In genomic region chr14:87994974-87995373, GRCh38 we compare ENCODE assay signal across 8 cellular contexts. TPM values are rescaled to one million over a fixed set of nuclear protein-coding genes. Genes with fewer than 3 reads are reported as not detected.
DNase-seq lines count a peak whose midpoint lies in the region; ATAC-seq lines count a peak whose summit lies in the region.

No MANE protein-coding gene starts in this region.

- ATAC-seq in HG02938 (IDR thresholded peaks at IDR 0.05; ENCODE audit: unreplicated experiment), result peak; percentile 52
- ATAC-seq in activated T-helper 17 cell treated with anti-CD3 and anti-CD28 coated beads, Interleukin-2, amount 50 U/mL, for 72 hours (replicated peaks), result peak; percentile 68
- peak in 1 of 2 donors; percentile 15 for ATAC-seq in stimulated activated naive B cell treated with anti-CD40 and anti-IgM and Interleukin-4, amounts not matched to agents 10 μg/mL and 1 μg/mL and 100 μg/mL, for 72 hours (replicated peaks)
- no peak for ATAC-seq in esophagus mucosa

- H3K4me1 Mint-ChIP-seq in activated CD4-positive, alpha-beta T cell treated with anti-CD3 and anti-CD28 coated beads, Interleukin-2, amount 10 ng/mL, durations not matched to agents 7 days and 5 days, result peaks cover 70% of the 10 kb centered on the region
- peaks cover 41% of the 10 kb centered on the region for H3K4me1 Mint-ChIP-seq in activated T-helper 17 cell treated with anti-CD3 and anti-CD28 coated beads, Interleukin-2, amount 50 U/mL, for 72 hours
- peaks cover 37 to 51% of the 10 kb centered on the region in 2 donors for H3K4me1 Mint-ChIP-seq in stimulated activated naive B cell treated with anti-CD40 and anti-IgM and Interleukin-4, amounts not matched to agents 10 μg/mL and 1 μg/mL and 100 μg/mL, for 72 hours

- H3K4me3 Mint-ChIP-seq in activated CD4-positive, alpha-beta T cell treated with anti-CD3 and anti-CD28 coated beads, Interleukin-2, amount 10 ng/mL, durations not matched to agents 7 days and 5 days, result no peak overlapping the region
- H3K4me3 Mint-ChIP-seq in activated T-helper 17 cell treated with anti-CD3 and anti-CD28 coated beads, Interleukin-2, amount 50 U/mL, for 72 hours, result peak overlapping the region; percentile 97
- peak overlapping the region in 1 of 2 donors; percentile 13 for H3K4me3 Mint-ChIP-seq in stimulated activated naive B cell treated with anti-CD40 and anti-IgM and Interleukin-4, amounts not matched to agents 10 μg/mL and 1 μg/mL and 100 μg/mL, for 72 hours

- CTCF ChIA-PET in activated CD4-positive, alpha-beta T cell treated with anti-CD3 and anti-CD28 coated beads, Interleukin-2, amount 10 ng/mL, durations not matched to agents 7 days and 5 days (lab: Charles Lee), result interaction anchor here (0.7 to 2.1 kb wide), 5 partner anchors 11 to 39 kb away, joined by 3 to 15 read pairs (median 3); partner anchors contain the start of gene GPR65

- POLR2A ChIA-PET in activated CD4-positive, alpha-beta T cell treated with anti-CD3 and anti-CD28 coated beads, Interleukin-2, amount 10 ng/mL, durations not matched to agents 7 days and 5 days (lab: Charles Lee), result no interaction called here

- peak overlapping the region; percentile 98 for H3K27ac Mint-ChIP-seq in activated CD4-positive, alpha-beta T cell treated with anti-CD3 and anti-CD28 coated beads, Interleukin-2, amount 10 ng/mL, durations not matched to agents 7 days and 5 days
- H3K27ac Mint-ChIP-seq in activated T-helper 17 cell treated with anti-CD3 and anti-CD28 coated beads, Interleukin-2, amount 50 U/mL, for 72 hours, result peak overlapping the region; percentile 97
- peak overlapping the region; percentile 98 for H3K27ac Mint-ChIP-seq in stimulated activated naive B cell treated with anti-CD40 and anti-IgM and Interleukin-4, amounts not matched to agents 10 μg/mL and 1 μg/mL and 100 μg/mL, for 72 hours

- peaks cover 6% of the 10 kb centered on the region for H3K36me3 Mint-ChIP-seq in activated CD4-positive, alpha-beta T cell treated with anti-CD3 and anti-CD28 coated beads, Interleukin-2, amount 10 ng/mL, durations not matched to agents 7 days and 5 days (ENCODE audit: low read depth)
- peaks cover 10% of the 10 kb centered on the region for H3K36me3 Mint-ChIP-seq in activated T-helper 17 cell treated with anti-CD3 and anti-CD28 coated beads, Interleukin-2, amount 50 U/mL, for 72 hours (ENCODE audit: low read depth)
- H3K36me3 Mint-ChIP-seq in stimulated activated naive B cell treated with anti-CD40 and anti-IgM and Interleukin-4, amounts not matched to agents 10 μg/mL and 1 μg/mL and 100 μg/mL, for 72 hours, result no peaks in the 10 kb centered on the region

- peaks cover 3% of the 10 kb centered on the region for H3K9me3 Mint-ChIP-seq in activated CD4-positive, alpha-beta T cell treated with anti-CD3 and anti-CD28 coated beads, Interleukin-2, amount 10 ng/mL, durations not matched to agents 7 days and 5 days
- no peaks in the 10 kb centered on the region for H3K9me3 Mint-ChIP-seq in activated T-helper 17 cell treated with anti-CD3 and anti-CD28 coated beads, Interleukin-2, amount 50 U/mL, for 72 hours
- H3K9me3 Mint-ChIP-seq in stimulated activated naive B cell treated with anti-CD40 and anti-IgM and Interleukin-4, amounts not matched to agents 10 μg/mL and 1 μg/mL and 100 μg/mL, for 72 hours, result no peaks in the 10 kb centered on the region

- no peaks in the 10 kb centered on the region for H3K27me3 Mint-ChIP-seq in activated CD4-positive, alpha-beta T cell treated with anti-CD3 and anti-CD28 coated beads, Interleukin-2, amount 10 ng/mL, durations not matched to agents 7 days and 5 days
- H3K27me3 Mint-ChIP-seq in activated T-helper 17 cell treated with anti-CD3 and anti-CD28 coated beads, Interleukin-2, amount 50 U/mL, for 72 hours, result no peaks in the 10 kb centered on the region
- no peaks in the 10 kb centered on the region for H3K27me3 Mint-ChIP-seq in stimulated activated naive B cell treated with anti-CD40 and anti-IgM and Interleukin-4, amounts not matched to agents 10 μg/mL and 1 μg/mL and 100 μg/mL, for 72 hours

- no peak for DNase-seq in activated CD4-positive, alpha-beta T cell treated with anti-CD3 and anti-CD28 coated beads, Interleukin-2, amount 10 ng/mL, durations not matched to agents 7 days and 5 days
- DNase-seq in activated CD4-positive, alpha-beta T cell treated with anti-CD3 and anti-CD28 coated beads, Interleukin-2, amount 50 U/mL, for 4 hours, result no peak
- peak; percentile 43 for DNase-seq in stimulated activated naive B cell treated with anti-CD40 and anti-IgM and Interleukin-4, amounts not matched to agents 10 μg/mL and 1 μg/mL and 100 μg/mL, for 72 hours
- DNase-seq in cerebellar cortex (ENCODE audit: low spot score), result no peak
- no peak for DNase-seq in AML-193 (lab: John Stamatoyannopoulos, UW)

RNA-seq across cellular contexts. Expression of gene GALC, which starts 2.0 kb away (rescaled TPM):
- total RNA-seq in activated CD4-positive, alpha-beta T cell treated with anti-CD3 and anti-CD28 coated beads, Interleukin-2, amount 10 ng/mL, durations not matched to agents 7 days and 5 days, result 10 to 100 TPM; 15.5 to 16.9 TPM
- total RNA-seq in activated T-helper 17 cell treated with anti-CD3 and anti-CD28 coated beads, Interleukin-2, amount 50 U/mL, for 72 hours, result 10 to 100 TPM; 17.7 to 32.4 TPM
- 5.3 TPM for total RNA-seq in esophagus mucosa

RNA-seq across cellular contexts. Expression of gene GPR65, which starts 10.0 kb away (rescaled TPM):
- total RNA-seq in activated CD4-positive, alpha-beta T cell treated with anti-CD3 and anti-CD28 coated beads, Interleukin-2, amount 10 ng/mL, durations not matched to agents 7 days and 5 days, result 10 to 100 TPM; 17.9 to 21.0 TPM
- total RNA-seq in activated T-helper 17 cell treated with anti-CD3 and anti-CD28 coated beads, Interleukin-2, amount 50 U/mL, for 72 hours, result 10 to 100 TPM; 15.0 to 33.9 TPM
- 0.20 TPM for total RNA-seq in esophagus mucosa

Comparison
In these comparisons a context has a peak if more than half of its experiments do, and no peak if none do; other contexts are left out.
1. RNA of gene GPR65, which starts 10.0 kb away (total RNA-seq): 15.0 to 33.9 TPM in activated T-helper 17 cell treated with anti-CD3 and anti-CD28 coated beads, Interleukin-2, amount 50 U/mL, for 72 hours and 17.9 to 21.0 TPM in activated CD4-positive, alpha-beta T cell treated with anti-CD3 and anti-CD28 coated beads, Interleukin-2, amount 10 ng/mL, durations not matched to agents 7 days and 5 days; 0.20 TPM in esophagus mucosa (single experiment); every median in the first group is over 10 times any median in the second.
2. Peak in every context shown above with its lines, with median percentiles within 50 percentile points of each other: H3K27ac Mint-ChIP-seq.